Comparison of ENCODE assay signal across 8 cellular contexts in genomic region chr12:54384591-54385041, GRCh38. TPM values are rescaled to one million over a fixed set of nuclear protein-coding genes. Genes with fewer than 3 reads are reported as not detected.
DNase-seq lines count a peak whose midpoint lies in the region; ATAC-seq, FAIRE-seq and TF ChIP-seq lines count a peak whose summit lies in the region.

Gene ZNF385A, minus strand, starts transcription at chr12:54384733. Its CDS starts 219 bp downstream, at chr12:54384514.

- intact Hi-C loops in colonic mucosa (cut with DNase I): no loop called here

- peak within 1 kb of the TSS; percentile 23 for H3K27ac Mint-ChIP-seq in nephron progenitor cell

- H3K4me3 ChIP-seq in HUES64 (ENCODE audit: low read length) (peak within 1 kb of the TSS; percentile 26; the same call in 1 of the 2 replicates), colonic mucosa (no peak within 1 kb of the TSS)

- ATAC-seq in GM21528 (IDR thresholded peaks at IDR 0.05; ENCODE audit: low FRiP score, unreplicated experiment) (no peak), HG03457 (IDR thresholded peaks at IDR 0.05; ENCODE audit: unreplicated experiment) (no peak)

- FAIRE-seq in GM12892 (lab: Jason Lieb, UNC): no peak

- H3K4me1 ChIP-seq in ES-I3 (ENCODE audit: insufficient read depth, low read length) (peaks cover 52% of the 10 kb centered on the region), HUES64 (ENCODE audit: insufficient read depth, low read length) (peaks cover 56% of the 10 kb centered on the region), colonic mucosa (no peaks in the 10 kb centered on the region)

- H3K9me3 Mint-ChIP-seq in nephron progenitor cell: no peaks in the 10 kb centered on the region

- DNase-seq in colonic mucosa (no peak), nephron progenitor cell (no peak), GM12892 (ENCODE audit: insufficient read length) (no peak), putamen (ENCODE audit: low spot score) (no peak)

- H3K4me1 Mint-ChIP-seq in nephron progenitor cell: peaks cover 86% of the 10 kb centered on the region

- peak within 1 kb of the TSS; percentile 37; the same call in 1 of the 2 replicates for H3K27ac ChIP-seq in HUES64 (ENCODE audit: low read depth, low read length)
- H3K27ac ChIP-seq in colonic mucosa: peak within 1 kb of the TSS; percentile 49

- peak within 1 kb of the TSS; percentile 33; the same call in 1 of the 2 replicates for H3K9ac ChIP-seq in ES-I3 (ENCODE audit: low read depth, low read length)
- 0 out of 2 replicates have a peak within 1 kb of the TSS, but pooled peaks have one; percentile 17 for H3K9ac ChIP-seq in HUES64 (ENCODE audit: low read depth, low read length)
- peak within 1 kb of the TSS; percentile 24 to 47 for H3K9ac ChIP-seq in colonic mucosa (ENCODE audit: low read depth in 2 of 2, low read length in 2 of 2)

- H3K4me3 Mint-ChIP-seq in nephron progenitor cell: peak within 1 kb of the TSS; percentile 45

- H3K9me3 ChIP-seq in ES-I3 (ENCODE audit: control insufficient read depth, insufficient read depth, low read length) (no peaks in the 10 kb centered on the region), HUES64 (ENCODE audit: insufficient read depth, low read depth, low read length) (no peaks in the 10 kb centered on the region), colonic mucosa (no peaks in the 10 kb centered on the region)

- TF ChIP-seq CTCF in colonic mucosa (IDR thresholded peaks at IDR 0.05) (no peak), nephron progenitor cell (IDR thresholded peaks at IDR 0.05) (no peak)

- 82% methylated on average over 1 of the region's 1 CpG for WGBS in HUES64

- peaks cover 11% of the 10 kb centered on the region for H3K36me3 Mint-ChIP-seq in nephron progenitor cell (ENCODE audit: low read depth)

- no peak for TF ChIP-seq POLR2A in GM12892 (IDR thresholded peaks at IDR 0.05; ENCODE audit: low read depth, low read length)

- H3K36me3 ChIP-seq in ES-I3 (ENCODE audit: insufficient read depth, low read length): no peaks in the 10 kb centered on the region
- H3K36me3 ChIP-seq in HUES64 (ENCODE audit: insufficient read depth, low read length): peaks cover 4% of the 10 kb centered on the region; the same call in 1 of the 2 replicates
- no peaks in the 10 kb centered on the region for H3K36me3 ChIP-seq in colonic mucosa

- no peaks in the 10 kb centered on the region for H3K27me3 ChIP-seq in HUES64 (ENCODE audit: insufficient read depth, low read length)
- H3K27me3 ChIP-seq in colonic mucosa: no peaks in the 10 kb centered on the region

- peaks cover under 1% of the 10 kb centered on the region for H3K27me3 Mint-ChIP-seq in nephron progenitor cell (ENCODE audit: low read depth, poor library complexity)

RNA-seq across cellular contexts. Expression of gene ZNF385A, which starts in this region (rescaled TPM):
- polyA plus RNA-seq in HUES64 (2013, experiment 1 of 2): 15.0 TPM
- polyA plus RNA-seq in HUES64 (2013, experiment 2 of 2): 23.6 TPM
- 1 to 10 TPM; 3.8 to 7.3 TPM for total RNA-seq in colonic mucosa
- 1.1 TPM for polyA plus RNA-seq in GM12892 (2012; ENCODE audit: missing spikeins)
